8 cellular contexts compared by ENCODE assay signal in the genomic region with DNA sequence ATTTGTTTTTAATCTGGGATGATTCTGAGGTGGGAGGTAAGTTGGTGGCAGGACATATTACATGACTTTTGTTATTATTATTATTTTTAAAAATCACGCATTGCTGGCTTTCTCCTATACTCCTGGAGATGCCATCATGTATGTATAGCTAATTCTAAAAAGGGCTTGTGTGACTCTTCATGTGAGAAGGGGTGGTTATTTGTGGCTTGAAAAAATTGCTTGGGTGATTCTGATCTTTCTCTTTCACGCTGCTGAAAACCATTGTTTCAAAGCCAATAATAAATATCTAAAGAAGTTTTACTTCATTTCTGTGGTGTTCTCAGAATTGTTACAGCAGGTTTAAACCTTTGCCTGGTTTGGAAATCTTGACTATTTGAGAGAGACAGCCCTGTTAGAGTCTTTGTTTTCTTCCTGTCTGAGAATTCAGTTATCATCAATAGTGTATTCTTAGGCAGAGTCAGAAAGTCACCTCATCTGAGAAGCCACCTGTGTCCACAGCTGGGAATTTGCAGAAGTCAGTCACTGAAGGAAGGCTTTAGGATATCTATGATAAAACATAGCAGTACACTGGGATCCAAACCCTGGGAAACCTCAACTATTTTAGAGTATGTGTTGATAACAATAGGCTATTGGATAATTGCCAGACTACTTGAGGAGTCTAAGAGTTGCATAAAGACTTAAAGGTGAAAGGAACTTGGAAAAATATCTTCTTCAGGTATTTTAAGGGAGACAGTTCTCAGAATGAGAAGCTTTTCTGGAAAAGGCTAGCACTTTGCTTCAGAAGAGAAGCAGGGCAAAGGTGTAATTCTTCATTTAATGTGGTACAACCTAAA. TPM values are rescaled to one million over a fixed set of nuclear protein-coding genes. Genes with fewer than 3 reads are reported as not detected.
DNase-seq lines count a peak whose midpoint lies in the region; ATAC-seq, FAIRE-seq and TF ChIP-seq lines count a peak whose summit lies in the region.
"Not testable (repeated sequence)": the region's sequence is repeated elsewhere in the genome, so short reads cannot be mapped to it uniquely, and the experiment has no call there.

No MANE protein-coding gene starts in this region.

- not testable (repeated sequence) for H3K4me3 ChIP-seq in A549; SJCRH30; fibroblast of the aortic adventitia (ENCODE audit: low read depth, low read length)

- not testable (repeated sequence) for TF ChIP-seq POLR2A in A549 (IDR thresholded peaks at IDR 0.05; ENCODE audit: low read length)

- H3K27me3 ChIP-seq in SJCRH30 = not testable (repeated sequence)

- POLR2A ChIA-PET in A549 (lab: Yijun Ruan, JAX) = not testable (repeated sequence)

- H3K4me2 ChIP-seq in A549 = peak overlapping the region; percentile 60

- ATAC-seq in A549 = not testable (repeated sequence)
- ATAC-seq in GM18868 (IDR thresholded peaks at IDR 0.05; ENCODE audit: unreplicated experiment) (peak; percentile 73), GM21423 (IDR thresholded peaks at IDR 0.05; ENCODE audit: unreplicated experiment) (peak; percentile 59), HG02885 (IDR thresholded peaks at IDR 0.05; ENCODE audit: poor library complexity, unreplicated experiment) (peak; percentile 80), HG03439 (IDR thresholded peaks at IDR 0.05; ENCODE audit: unreplicated experiment) (peak; percentile 52)

- not testable (repeated sequence) for H3K36me3 ChIP-seq in SJCRH30

- not testable (repeated sequence) for H3K9me3 ChIP-seq in A549; SJCRH30 (replicated peaks)

- not testable (repeated sequence) for TF ChIP-seq RAD21 in A549 (conservative IDR thresholded peaks at IDR 0.05 in 1 of 2, IDR thresholded peaks at IDR 0.05 in 1 of 2)

- peak overlapping the region; percentile 93 for H3K27ac Mint-ChIP-seq in activated naive CD4-positive, alpha-beta T cell treated with anti-CD3 and anti-CD28 coated beads, Interleukin-2, amount 50 U/mL, for 24 hours

- TF ChIP-seq EP300 in A549 (IDR thresholded peaks at IDR 0.05) = not testable (repeated sequence)

- H3K4me1 ChIP-seq in A549 = peaks cover 45% of the 10 kb centered on the region
- H3K4me1 ChIP-seq in SJCRH30 = peaks cover 11% of the 10 kb centered on the region

- peak overlapping the region; percentile 74 for H3K4me3 Mint-ChIP-seq in activated naive CD4-positive, alpha-beta T cell treated with anti-CD3 and anti-CD28 coated beads, Interleukin-2, amount 50 U/mL, for 24 hours

- FAIRE-seq in A549 (lab: Jason Lieb, UNC) = not testable (repeated sequence)

- CTCF ChIA-PET in A549 (lab: Yijun Ruan, JAX) = not testable (repeated sequence)

- WGBS in A549 (ENCODE audit: missing lambda C conversion rate) = 85% methylated on average over 2 of the region's 2 CpGs

- not testable (repeated sequence) for H3K27me3 Mint-ChIP-seq in activated naive CD4-positive, alpha-beta T cell treated with anti-CD3 and anti-CD28 coated beads, Interleukin-2, amount 50 U/mL, for 24 hours

- peaks cover 12% of the 10 kb centered on the region for H3K36me3 Mint-ChIP-seq in activated naive CD4-positive, alpha-beta T cell treated with anti-CD3 and anti-CD28 coated beads, Interleukin-2, amount 50 U/mL, for 24 hours

- H3K27ac ChIP-seq in A549 (peak overlapping the region; percentile 48 to 49; a peak in 3 of 6 replicates), SJCRH30 (peak overlapping the region; percentile 41)

- TF ChIP-seq CTCF in A549 (IDR thresholded peaks at IDR 0.05); fibroblast of the aortic adventitia (IDR thresholded peaks at IDR 0.05; ENCODE audit: insufficient read depth, low read length): not testable (repeated sequence)

- DNase-seq in A549 (ENCODE audit: low read depth in 1 of 2, low spot score in 1 of 2); SJCRH30: not testable (repeated sequence)
- DNase-seq in fibroblast of the aortic adventitia (ENCODE audit: low read depth) = peak; percentile 41

- not testable (repeated sequence) for H3K9me3 Mint-ChIP-seq in activated naive CD4-positive, alpha-beta T cell treated with anti-CD3 and anti-CD28 coated beads, Interleukin-2, amount 50 U/mL, for 24 hours

- H3K4me1 Mint-ChIP-seq in activated naive CD4-positive, alpha-beta T cell treated with anti-CD3 and anti-CD28 coated beads, Interleukin-2, amount 50 U/mL, for 24 hours = peaks cover 82% of the 10 kb centered on the region

RNA-seq across cellular contexts. Expression of a gene that starts 8.6 kb away (rescaled TPM):
- polyA plus RNA-seq in A549 (2011; rRNA removed) = 17.3 and 21.6 TPM in 2 replicates
- polyA plus RNA-seq in A549 (2012; cell fraction: cytosol; rRNA removed) = 6.4 and 6.6 TPM in 2 replicates
- 2.2 and 4.7 TPM in 2 replicates for polyA plus RNA-seq in A549 (2012; cell fraction: nucleus; rRNA removed)
- 10.7 to 13.6 TPM (median 12.2 TPM) in 3 replicates for polyA plus RNA-seq in A549 (2017; fragmentation: RNase III; extraction: RNeasy Plus Mini Kit Qiagen cat#74134 plus additional on column Dnase treatment)
- 6.9 and 8.1 TPM in 2 replicates for polyA minus RNA-seq in A549 (2011; rRNA and poly(A)+ RNA removed)
- 12.5 and 17.2 TPM in 2 replicates for total RNA-seq in SJCRH30 (2014; rRNA removed; shearing (Covaris generic))
- total RNA-seq in fibroblast of the aortic adventitia (ENCODE audit: low replicate concordance) = 14.8 and 43.6 TPM in 2 replicates
